Comparison of ENCODE assay signal across 19 cellular contexts in genomic region chr3:143295201-143296080, GRCh38.
DNase-seq lines count a peak whose midpoint lies in the region; ATAC-seq, FAIRE-seq and TF ChIP-seq lines count a peak whose summit lies in the region.
"Had no signal": no experiment of that assay in that cellular context is flagged by ENCODE, and none has a peak within 500 bp of the region (broad histone marks: within the 10 kb centered on the region; RNA-seq: fewer than 3 reads in every experiment).

No MANE protein-coding gene starts in this region.

- H3K4me3 ChIP-seq in SK-N-MC (no peak overlapping the region), keratinocyte (ENCODE audit: control insufficient read depth in 2 of 3, extremely low read depth in 1 of 3, insufficient read depth in 2 of 3, low read depth in 1 of 3, low read length in 3 of 3) (no peak overlapping the region), coronary artery (no peak overlapping the region)

- no peaks in the 10 kb centered on the region for H3K36me3 ChIP-seq in SK-N-MC (ENCODE audit: insufficient read depth, low read length)
- no peaks in the 10 kb centered on the region for H3K36me3 ChIP-seq in keratinocyte (ENCODE audit: control insufficient read depth in 2 of 2, extremely low read depth in 1 of 2, insufficient read depth in 2 of 2, low read length in 2 of 2)

- H3K4me2 ChIP-seq in keratinocyte (ENCODE audit: control insufficient read depth, extremely low read depth, insufficient read depth, low read depth, low read length): no peak overlapping the region

- no peaks in the 10 kb centered on the region for H3K27me3 ChIP-seq in keratinocyte (ENCODE audit: control insufficient read depth, extremely low read depth, insufficient read depth, low read length)

- H4K20me1 ChIP-seq in keratinocyte (ENCODE audit: control insufficient read depth, extremely low read depth, insufficient read depth, low read length): no peaks in the 10 kb centered on the region

- ATAC-seq in activated CD4-positive, CD25-positive, alpha-beta regulatory T cell treated with anti-CD3 and anti-CD28 coated beads, Interleukin-2, amount 50 U/mL, for 24 hours: peak; percentile 32 to 53
- ATAC-seq in GM21515 (IDR thresholded peaks at IDR 0.05; ENCODE audit: unreplicated experiment): peak; percentile 45
- ATAC-seq: Panc1 had no signal

- dilution Hi-C loops in keratinocyte (cut with MboI; ENCODE audit: extremely low pct_ligation_motif_present, low sequenced_read_pairs): no loop called here

- H3K9me3 ChIP-seq in SK-N-MC (ENCODE audit: low read depth, low read length) (no peaks in the 10 kb centered on the region), keratinocyte (ENCODE audit: control insufficient read depth, low read depth, low read length) (no peaks in the 10 kb centered on the region)

- no peaks in the 10 kb centered on the region for H3K4me1 ChIP-seq in keratinocyte (ENCODE audit: control insufficient read depth, extremely low read depth, insufficient read depth, low read length)

- no peaks in the 10 kb centered on the region for H3K79me2 ChIP-seq in keratinocyte (ENCODE audit: control insufficient read depth, insufficient read depth, low read length)

- FAIRE-seq in keratinocyte (lab: Jason Lieb, UNC): peak; percentile 17
- FAIRE-seq: endometrium had no signal

- H3K27ac ChIP-seq in SK-N-MC (no peak overlapping the region), keratinocyte (ENCODE audit: control insufficient read depth, insufficient read depth, low read length) (no peak overlapping the region), coronary artery (no peak overlapping the region)

- DNase-seq in activated CD4-positive, CD25-positive, alpha-beta regulatory T cell treated with anti-CD3 and anti-CD28 coated beads, Interleukin-2, amount 50 U/mL, for 72 hours: no peak
- DNase-seq in SK-N-MC (ENCODE audit: low read depth, low spot score) (peak; percentile 16), keratinocyte (ENCODE audit: low read depth, low spot score) (no peak), NCI-H146 treated with DMSO at 0.1 percent for 48 hours (lab: John Stamatoyannopoulos, UW; ENCODE audit: unreplicated experiment) (no peak), coronary artery (ENCODE audit: low spot score) (no peak)
- no peak for DNase-seq in effector CD4-positive, alpha-beta T cell
- DNase-seq: activated CD4-positive, alpha-beta T cell treated with anti-CD3 and anti-CD28 coated beads for 1 hour; activated T-cell treated with anti-CD3 and anti-CD28 coated beads, Interleukin-2, amount 50 U/mL, for 48 hours; amniotic stem cell; CD8-positive, alpha-beta memory T cell; foreskin melanocyte; NCI-H146; NCI-H510A treated with DMSO at 0.1 percent for 48 hours; posterior cingulate gyrus; stimulated activated naive CD4-positive, alpha-beta T cell treated with Interleukin-2 at 50 U/mL for 16 hours had no signal

- H3K9ac ChIP-seq in SK-N-MC (ENCODE audit: insufficient read length): no peak overlapping the region
- H3K9ac ChIP-seq in keratinocyte (ENCODE audit: control insufficient read depth, extremely low read depth, insufficient read depth, low read length): no peak overlapping the region

- no peaks in the 10 kb centered on the region for H3K9me1 ChIP-seq in keratinocyte (ENCODE audit: control insufficient read depth, extremely low read depth, insufficient read depth, low read length)

- TF ChIP-seq CTCF in keratinocyte (optimal IDR thresholded peaks at IDR 0.05 in 1 of 3, IDR thresholded peaks at IDR 0.05 in 1 of 3, conservative IDR thresholded peaks at IDR 0.05 in 1 of 3; ENCODE audit: extremely low read depth in 1 of 3, insufficient read depth in 2 of 3, low read length in 3 of 3) (no peak), coronary artery (IDR thresholded peaks at IDR 0.05) (no peak)

- no peak overlapping the region for H2AFZ ChIP-seq in keratinocyte (ENCODE audit: control insufficient read depth, low read length)
